1 cellular context compared by ENCODE assay signal in genomic region chr1:156846643-156847042, GRCh38.
TF ChIP-seq lines count a peak whose summit lies in the region.

No MANE protein-coding gene starts in this region.

TF ChIP-seq in H1, 55 proteins besides CTCF, POLR2A, EP300 and RAD21:
- TF ChIP-seq BCL11A (IDR thresholded peaks at IDR 0.05; ENCODE audit: low read depth in 2 of 2, low read length in 2 of 2), result no peak
- TF ChIP-seq CHD7 (IDR thresholded peaks at IDR 0.05; ENCODE audit: insufficient replicate concordance, low read length), result no peak
- TF ChIP-seq SP2 (IDR thresholded peaks at IDR 0.05; ENCODE audit: low read length), result no peak
- TF ChIP-seq TCF12 (IDR thresholded peaks at IDR 0.05; ENCODE audit: low read depth, low read length), result no peak
- no peak for TF ChIP-seq SIN3A (conservative IDR thresholded peaks at IDR 0.05 in 1 of 2, IDR thresholded peaks at IDR 0.05 in 1 of 2; ENCODE audit: low read depth in 1 of 2, low read length in 2 of 2)
- no peak for TF ChIP-seq CBX5 (IDR thresholded peaks at IDR 0.05; ENCODE audit: low read depth, low read length)
- no peak for TF ChIP-seq USF2 (IDR thresholded peaks at IDR 0.05; ENCODE audit: low read length)
- no peak for TF ChIP-seq EZH2 (IDR thresholded peaks at IDR 0.05; ENCODE audit: low read depth, low read length, severe bottlenecking)
- TF ChIP-seq SP1 (IDR thresholded peaks at IDR 0.05; ENCODE audit: low read depth, low read length), result no peak
- TF ChIP-seq RNF2 (IDR thresholded peaks at IDR 0.05; ENCODE audit: borderline replicate concordance, low read depth, low read length, missing control alignments, poor library complexity, severe bottlenecking), result no peak
- TF ChIP-seq ATF2 (IDR thresholded peaks at IDR 0.05; ENCODE audit: low read length), result no peak
- no peak for TF ChIP-seq SAP30 (IDR thresholded peaks at IDR 0.05; ENCODE audit: insufficient read depth, insufficient replicate concordance, low read length)
- TF ChIP-seq TBP (IDR thresholded peaks at IDR 0.05; ENCODE audit: low read depth, low read length), result no peak
- no peak for TF ChIP-seq KDM1A (IDR thresholded peaks at IDR 0.05; ENCODE audit: borderline replicate concordance, low read length)
- no peak for TF ChIP-seq YY1 (IDR thresholded peaks at IDR 0.05; ENCODE audit: low read depth, low read length)
